8 cellular contexts compared by ENCODE assay signal in genomic region chr19:44845612-44846454, GRCh38. TPM values are rescaled to one million over a fixed set of nuclear protein-coding genes. Genes with fewer than 3 reads are reported as not detected.
DNase-seq lines count a peak whose midpoint lies in the region; ATAC-seq and TF ChIP-seq lines count a peak whose summit lies in the region.

NECTIN2 (plus strand) TSS chr19:44846297; CDS start chr19:44846526, 229 bp downstream.

- in situ Hi-C loops in endometrial microvascular endothelial cells (cut with HindIII; ENCODE audit: inconsistent ontology term, low pct_unique_long_range_greater_than_20kb, low sequenced_read_pairs), result loop anchor here (25.0 kb wide), 1 partner anchor 134 kb away; no protein-coding TSS in a partner anchor

- no peak for ATAC-seq in GM18870 (IDR thresholded peaks at IDR 0.05; ENCODE audit: unreplicated experiment)

- H3K36me3 ChIP-seq in HUES6 (ENCODE audit: control insufficient read depth, insufficient read depth, low read length) (no peaks in the 10 kb centered on the region), OCI-LY1 (ENCODE audit: insufficient read depth, low read length) (no peaks in the 10 kb centered on the region), mesodermal cell (ENCODE audit: control insufficient read depth, insufficient read depth, low read length) (peaks cover 8% of the 10 kb centered on the region)

- H3K9ac ChIP-seq in HUES6 (ENCODE audit: low read length) (peak within 1 kb of the TSS; percentile 97), OCI-LY1 (ENCODE audit: low read length) (no peak within 1 kb of the TSS)

- H3K79me2 ChIP-seq in OCI-LY1 (ENCODE audit: insufficient read depth, low read length), result no peaks in the 10 kb centered on the region

- H3K9me2 ChIP-seq in OCI-LY1 (ENCODE audit: low read depth, low read length), result no peaks in the 10 kb centered on the region

- H3K4me2 ChIP-seq in OCI-LY1 (ENCODE audit: low read length), result peak within 1 kb of the TSS; percentile 72

- H3F3A ChIP-seq in OCI-LY1 (ENCODE audit: insufficient read depth, low read length), result no peaks in the 10 kb centered on the region

- peak; percentile 89 for DNase-seq in DMS79 treated with DMSO at 0.1 percent for 48 hours (lab: John Stamatoyannopoulos, UW)
- DNase-seq in activated CD8-positive, alpha-beta memory T cell treated with anti-CD3 and anti-CD28 coated beads, Interleukin-2, amount 50 U/mL, for 4 hours, result peak; percentile 73
- peak; percentile 60 for DNase-seq in stimulated activated CD8-positive, alpha-beta memory T cell treated with anti-CD3 and anti-CD28 coated beads, Interleukin-12 subunit alpha, Interleukin-12 subunit beta, amount 100 ng/mL, for 4 hours (ENCODE audit: low read depth)

- H3K4me3 ChIP-seq in HUES6 (ENCODE audit: low read depth, low read length) (peak within 1 kb of the TSS; percentile 85), OCI-LY1 (ENCODE audit: low read depth, low read length, poor library complexity, severe bottlenecking) (peak within 1 kb of the TSS; percentile 55), mesodermal cell (ENCODE audit: extremely low read depth, insufficient read depth, low read length, poor library complexity, severe bottlenecking) (peak within 1 kb of the TSS; percentile 95)

- peaks cover 3% of the 10 kb centered on the region for H3K27me3 ChIP-seq in HUES6 (ENCODE audit: control insufficient read depth, insufficient read depth, low read length)
- H3K27me3 ChIP-seq in OCI-LY1 (ENCODE audit: insufficient read depth, low read length), result no peaks in the 10 kb centered on the region

- H2AFZ ChIP-seq in OCI-LY1 (ENCODE audit: low read length), result no peak within 1 kb of the TSS

- peak within 1 kb of the TSS; percentile 99 for H3K27ac ChIP-seq in HUES6 (ENCODE audit: low read depth, low read length)
- H3K27ac ChIP-seq in OCI-LY1 (ENCODE audit: low read depth, low read length, poor library complexity, severe bottlenecking), result no peak within 1 kb of the TSS
- peak within 1 kb of the TSS; percentile 99 for H3K27ac ChIP-seq in mesodermal cell (ENCODE audit: low read depth, low read length, severe bottlenecking)

- TF ChIP-seq CTCF in OCI-LY1 (IDR thresholded peaks at IDR 0.05; ENCODE audit: low read length), result peak; percentile 94

- WGBS in mesodermal cell (ENCODE audit: insufficient coverage in 2 of 2), 2 experiments, result 1% methylated on average over 52 to 57 of the region's 67 CpGs

- no peaks in the 10 kb centered on the region for H4K20me1 ChIP-seq in OCI-LY1 (ENCODE audit: insufficient read depth, low read length)

- H3K4me1 ChIP-seq in HUES6 (ENCODE audit: control insufficient read depth, insufficient read depth, low read length) (peaks cover 23% of the 10 kb centered on the region), OCI-LY1 (ENCODE audit: insufficient read depth, low read length, severe bottlenecking) (peaks cover 12% of the 10 kb centered on the region), mesodermal cell (ENCODE audit: control insufficient read depth, insufficient read depth, low read length, poor library complexity, severe bottlenecking) (peaks cover 19% of the 10 kb centered on the region)

- no peaks in the 10 kb centered on the region for H3K9me3 ChIP-seq in HUES6 (ENCODE audit: control insufficient read depth, insufficient read depth, low read depth, low read length)
- H3K9me3 ChIP-seq in OCI-LY1 (ENCODE audit: low read length), result no peaks in the 10 kb centered on the region
- H3K9me3 ChIP-seq in mesodermal cell (ENCODE audit: control insufficient read depth, low read length), result no peaks in the 10 kb centered on the region

RNA-seq across cellular contexts. Expression of gene NECTIN2, which starts in this region (rescaled TPM):
- 307 TPM for total RNA-seq in endometrial microvascular endothelial cells (ENCODE audit: inconsistent ontology term)
- polyA plus RNA-seq in mesodermal cell (2013, experiment 1 of 2), result 251 TPM
- polyA plus RNA-seq in mesodermal cell (2013, experiment 2 of 2), result 201 TPM
